In the genomic region with DNA sequence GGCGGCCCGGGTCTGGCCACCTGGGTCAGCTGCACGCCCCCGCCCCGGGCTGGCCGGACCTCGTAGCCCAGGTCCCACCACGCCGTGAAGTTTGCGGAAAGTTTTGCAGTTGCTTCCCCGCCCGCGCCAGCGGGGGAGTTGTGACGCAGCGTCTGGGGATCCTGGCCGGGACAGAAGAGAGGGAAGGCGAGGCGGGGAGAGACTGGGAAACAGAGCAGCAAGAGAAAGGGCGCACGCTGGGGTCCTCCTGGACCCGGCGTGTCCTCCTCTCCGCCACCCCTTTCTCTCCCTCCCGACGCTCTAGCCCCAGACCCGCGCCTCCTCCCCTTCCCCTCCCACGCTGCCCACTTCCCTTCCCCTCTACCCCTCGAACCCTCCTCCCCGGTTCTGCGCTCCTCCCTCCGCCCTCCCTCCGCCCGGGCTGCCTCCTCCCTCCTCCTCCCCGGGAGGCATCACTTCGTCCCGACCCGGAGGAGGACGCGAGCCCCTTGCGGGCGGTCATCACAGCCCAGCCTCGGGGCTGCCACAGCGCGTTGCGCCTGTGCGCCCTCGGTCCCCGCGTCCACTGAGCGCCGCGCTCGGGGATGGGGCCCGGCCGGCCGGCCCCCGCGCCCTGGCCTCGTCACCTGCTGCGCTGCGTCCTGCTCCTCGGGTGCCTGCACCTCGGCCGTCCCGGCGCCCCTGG, we compare ENCODE assay signal across 8 cellular contexts. TPM values are rescaled to one million over a fixed set of nuclear protein-coding genes. Genes with fewer than 3 reads are reported as not detected.
DNase-seq lines count a peak whose midpoint lies in the region; ATAC-seq and TF ChIP-seq lines count a peak whose summit lies in the region.

A gene with protein sequence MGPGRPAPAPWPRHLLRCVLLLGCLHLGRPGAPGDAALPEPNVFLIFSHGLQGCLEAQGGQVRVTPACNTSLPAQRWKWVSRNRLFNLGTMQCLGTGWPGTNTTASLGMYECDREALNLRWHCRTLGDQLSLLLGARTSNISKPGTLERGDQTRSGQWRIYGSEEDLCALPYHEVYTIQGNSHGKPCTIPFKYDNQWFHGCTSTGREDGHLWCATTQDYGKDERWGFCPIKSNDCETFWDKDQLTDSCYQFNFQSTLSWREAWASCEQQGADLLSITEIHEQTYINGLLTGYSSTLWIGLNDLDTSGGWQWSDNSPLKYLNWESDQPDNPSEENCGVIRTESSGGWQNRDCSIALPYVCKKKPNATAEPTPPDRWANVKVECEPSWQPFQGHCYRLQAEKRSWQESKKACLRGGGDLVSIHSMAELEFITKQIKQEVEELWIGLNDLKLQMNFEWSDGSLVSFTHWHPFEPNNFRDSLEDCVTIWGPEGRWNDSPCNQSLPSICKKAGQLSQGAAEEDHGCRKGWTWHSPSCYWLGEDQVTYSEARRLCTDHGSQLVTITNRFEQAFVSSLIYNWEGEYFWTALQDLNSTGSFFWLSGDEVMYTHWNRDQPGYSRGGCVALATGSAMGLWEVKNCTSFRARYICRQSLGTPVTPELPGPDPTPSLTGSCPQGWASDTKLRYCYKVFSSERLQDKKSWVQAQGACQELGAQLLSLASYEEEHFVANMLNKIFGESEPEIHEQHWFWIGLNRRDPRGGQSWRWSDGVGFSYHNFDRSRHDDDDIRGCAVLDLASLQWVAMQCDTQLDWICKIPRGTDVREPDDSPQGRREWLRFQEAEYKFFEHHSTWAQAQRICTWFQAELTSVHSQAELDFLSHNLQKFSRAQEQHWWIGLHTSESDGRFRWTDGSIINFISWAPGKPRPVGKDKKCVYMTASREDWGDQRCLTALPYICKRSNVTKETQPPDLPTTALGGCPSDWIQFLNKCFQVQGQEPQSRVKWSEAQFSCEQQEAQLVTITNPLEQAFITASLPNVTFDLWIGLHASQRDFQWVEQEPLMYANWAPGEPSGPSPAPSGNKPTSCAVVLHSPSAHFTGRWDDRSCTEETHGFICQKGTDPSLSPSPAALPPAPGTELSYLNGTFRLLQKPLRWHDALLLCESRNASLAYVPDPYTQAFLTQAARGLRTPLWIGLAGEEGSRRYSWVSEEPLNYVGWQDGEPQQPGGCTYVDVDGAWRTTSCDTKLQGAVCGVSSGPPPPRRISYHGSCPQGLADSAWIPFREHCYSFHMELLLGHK (N-terminal part only) (plus strand): TSS at position 452 of the 685 bp plus-strand sequence. CDS start 133 bp downstream, at position 585.

- in situ Hi-C loops in brain microvascular endothelial cell (cut with HindIII; ENCODE audit: low pct_ligation_motif_present, low sequenced_read_pairs): no loop called here

- H3K36me3 ChIP-seq in SJCRH30 (no peaks in the 10 kb centered on the region), brain microvascular endothelial cell (replicated peaks) (peaks cover 12% of the 10 kb centered on the region)

- peak; percentile 12 for TF ChIP-seq CTCF in brain microvascular endothelial cell (IDR thresholded peaks at IDR 0.05; ENCODE audit: low read depth, low read length, missing control alignments)

- H3K27me3 ChIP-seq in SJCRH30: no peaks in the 10 kb centered on the region
- H3K27me3 ChIP-seq in brain microvascular endothelial cell (replicated peaks): no peaks in the 10 kb centered on the region

- H3K27ac ChIP-seq in SJCRH30 (peak within 1 kb of the TSS; percentile 64), brain microvascular endothelial cell (peak within 1 kb of the TSS; percentile 89)

- peak; percentile 70 for DNase-seq in AG08395 (ENCODE audit: low spot score)
- DNase-seq in HCEC 1CT: peak; percentile 77
- DNase-seq in SJCRH30: peak; percentile 60 to 61
- DNase-seq in brain microvascular endothelial cell: peak; percentile 84
- peak; percentile 84 for DNase-seq in iPS-NIHi11 (ENCODE audit: low spot score)
- DNase-seq in skeletal muscle cell (ENCODE audit: low read depth): peak; percentile 67
- DNase-seq in NCI-H187 (lab: John Stamatoyannopoulos, UW): no peak

- H3K4me3 ChIP-seq in SJCRH30 (peak within 1 kb of the TSS; percentile 70), brain microvascular endothelial cell (ENCODE audit: low read depth, low read length) (peak within 1 kb of the TSS; percentile 87), skeletal muscle cell (ENCODE audit: low read depth, low read length) (peak within 1 kb of the TSS; percentile 75)

- peaks cover 5% of the 10 kb centered on the region for H3K4me1 ChIP-seq in SJCRH30

- no peak for ATAC-seq in HG03457 (IDR thresholded peaks at IDR 0.05; ENCODE audit: unreplicated experiment)

- H3K9me3 ChIP-seq in SJCRH30 (replicated peaks): no peaks in the 10 kb centered on the region

RNA-seq across cellular contexts. Expression of the gene that starts here (rescaled TPM):
- total RNA-seq in SJCRH30 (2014; rRNA removed; shearing (Covaris generic)): 4.4 and 4.5 TPM in 2 replicates

Comparison
In these comparisons a context has a peak if more than half of its experiments do, and no peak if none do; other contexts are left out.
1. DNase-seq: peak in AG08395 (single experiment), HCEC 1CT (single experiment), SJCRH30 (2 of 2), brain microvascular endothelial cell (single experiment), iPS-NIHi11 (single experiment) and skeletal muscle cell (single experiment); none in NCI-H187 (0 of 2).
2. Peak in every context shown above with its lines, with median percentiles within 50 percentile points of each other: H3K4me3 ChIP-seq.